11 cellular contexts compared by ENCODE assay signal in genomic region chr3:29515451-29515850, GRCh38.
A peak's percentile ranks its signal among the peaks of the same experiment; 100 is the strongest.
DNase-seq lines count a peak whose midpoint lies in the region; ATAC-seq and TF ChIP-seq lines count a peak whose summit lies in the region.
"Had no signal": no experiment of that assay in that cellular context is flagged by ENCODE, and none has a peak within 500 bp of the region (broad histone marks: within the 10 kb centered on the region; RNA-seq: fewer than 3 reads in every experiment).

No MANE protein-coding gene starts in this region.

- H3K4me3 ChIP-seq in GM23338 = peak overlapping the region; percentile 5; the same call in 1 of the 2 replicates
- H3K4me3 ChIP-seq in esophagus squamous epithelium = no peak overlapping the region

- no peak for TF ChIP-seq CTCF in GM23338 (conservative IDR thresholded peaks at IDR 0.05; ENCODE audit: low read depth in 2 of 2)
- TF ChIP-seq CTCF in esophagus squamous epithelium (IDR thresholded peaks at IDR 0.05) = no peak

- H2AFZ ChIP-seq in GM23338 = no peak overlapping the region

- peaks cover 21% of the 10 kb centered on the region for H3K4me1 ChIP-seq in GM23338 (ENCODE audit: insufficient read depth)
- H3K4me1 ChIP-seq in esophagus squamous epithelium = peaks cover 3 to 34% (median 24%) of the 10 kb centered on the region in 3 donors

- H3K27ac Mint-ChIP-seq in GM23338 = peak overlapping the region; percentile 50

- no peaks in the 10 kb centered on the region for H3K9me3 Mint-ChIP-seq in GM23338

- H4K20me1 ChIP-seq in GM23338 (replicated peaks; ENCODE audit: insufficient read depth) = no peaks in the 10 kb centered on the region

- no peak for TF ChIP-seq POLR2A in esophagus squamous epithelium (IDR thresholded peaks at IDR 0.05)

- H3K27me3 ChIP-seq in GM23338 (ENCODE audit: insufficient read depth) (no peaks in the 10 kb centered on the region), esophagus squamous epithelium (no peaks in the 10 kb centered on the region)

- intact Hi-C loops in head of caudate nucleus (cut with DNase I) = no loop called here
- intact Hi-C loops in esophagus squamous epithelium (cut with DNase I) = no loop called here

- peaks cover 27% of the 10 kb centered on the region for H3K4me1 Mint-ChIP-seq in GM23338

- H3K27me3 Mint-ChIP-seq in GM23338 (ENCODE audit: insufficient read depth, low read depth, poor library complexity) = no peaks in the 10 kb centered on the region

- H3K36me3 ChIP-seq in GM23338 (ENCODE audit: insufficient read depth) = no peaks in the 10 kb centered on the region
- H3K36me3 ChIP-seq in esophagus squamous epithelium = no peaks in the 10 kb centered on the region

- peak; percentile 76 for ATAC-seq in GM23338
- no peak for ATAC-seq in GM19328 (IDR thresholded peaks at IDR 0.05; ENCODE audit: unreplicated experiment)

- H3K4me3 Mint-ChIP-seq in GM23338 = no peak overlapping the region

- H3K9me3 ChIP-seq in esophagus squamous epithelium = no peaks in the 10 kb centered on the region

- H3K36me3 Mint-ChIP-seq in GM23338 (ENCODE audit: low read depth) = peaks cover 6% of the 10 kb centered on the region; the same call in 1 of the 3 replicates

- H3K9me2 ChIP-seq in GM23338 (ENCODE audit: insufficient read depth) = no peaks in the 10 kb centered on the region

- whole genome bisulfite sequencing in esophagus squamous epithelium, 2 donors = 36 to 47% methylated on average over 2 of the region's 2 CpGs

- no peaks in the 10 kb centered on the region for H3F3A ChIP-seq in GM23338 (replicated peaks; ENCODE audit: low read depth)

- H3K4me2 ChIP-seq in GM23338 = peak overlapping the region; percentile 54

- DNase-seq in GM03348 (ENCODE audit: low spot score) (peak; percentile 17), GM23338 (ENCODE audit: low spot score) (peak; percentile 36), RPMI7951 (ENCODE audit: low read depth) (peak; percentile 67), iPS-NIHi7 (ENCODE audit: extremely low spot score) (peak; percentile 28), head of caudate nucleus (no peak), esophagus squamous epithelium (lab: John Stamatoyannopoulos, UW) (no peak), middle frontal gyrus (ENCODE audit: extremely low spot score, low spot score) (no peak)
- DNase-seq: activated CD4-positive, alpha-beta T cell treated with anti-CD3 and anti-CD28 coated beads, Interleukin-2, amount 50 U/mL, for 1 hour; midbrain; NCI-H345 had no signal

- H3K27ac ChIP-seq in GM23338 (ENCODE audit: low read depth) (peak overlapping the region; percentile 82), esophagus squamous epithelium (no peak overlapping the region)

- no peaks in the 10 kb centered on the region for H3K79me2 ChIP-seq in GM23338 (replicated peaks; ENCODE audit: insufficient read depth)

TF ChIP-seq in GM23338, 12 proteins besides CTCF, POLR2A, EP300 and RAD21:
- TF ChIP-seq, protein P1, sequence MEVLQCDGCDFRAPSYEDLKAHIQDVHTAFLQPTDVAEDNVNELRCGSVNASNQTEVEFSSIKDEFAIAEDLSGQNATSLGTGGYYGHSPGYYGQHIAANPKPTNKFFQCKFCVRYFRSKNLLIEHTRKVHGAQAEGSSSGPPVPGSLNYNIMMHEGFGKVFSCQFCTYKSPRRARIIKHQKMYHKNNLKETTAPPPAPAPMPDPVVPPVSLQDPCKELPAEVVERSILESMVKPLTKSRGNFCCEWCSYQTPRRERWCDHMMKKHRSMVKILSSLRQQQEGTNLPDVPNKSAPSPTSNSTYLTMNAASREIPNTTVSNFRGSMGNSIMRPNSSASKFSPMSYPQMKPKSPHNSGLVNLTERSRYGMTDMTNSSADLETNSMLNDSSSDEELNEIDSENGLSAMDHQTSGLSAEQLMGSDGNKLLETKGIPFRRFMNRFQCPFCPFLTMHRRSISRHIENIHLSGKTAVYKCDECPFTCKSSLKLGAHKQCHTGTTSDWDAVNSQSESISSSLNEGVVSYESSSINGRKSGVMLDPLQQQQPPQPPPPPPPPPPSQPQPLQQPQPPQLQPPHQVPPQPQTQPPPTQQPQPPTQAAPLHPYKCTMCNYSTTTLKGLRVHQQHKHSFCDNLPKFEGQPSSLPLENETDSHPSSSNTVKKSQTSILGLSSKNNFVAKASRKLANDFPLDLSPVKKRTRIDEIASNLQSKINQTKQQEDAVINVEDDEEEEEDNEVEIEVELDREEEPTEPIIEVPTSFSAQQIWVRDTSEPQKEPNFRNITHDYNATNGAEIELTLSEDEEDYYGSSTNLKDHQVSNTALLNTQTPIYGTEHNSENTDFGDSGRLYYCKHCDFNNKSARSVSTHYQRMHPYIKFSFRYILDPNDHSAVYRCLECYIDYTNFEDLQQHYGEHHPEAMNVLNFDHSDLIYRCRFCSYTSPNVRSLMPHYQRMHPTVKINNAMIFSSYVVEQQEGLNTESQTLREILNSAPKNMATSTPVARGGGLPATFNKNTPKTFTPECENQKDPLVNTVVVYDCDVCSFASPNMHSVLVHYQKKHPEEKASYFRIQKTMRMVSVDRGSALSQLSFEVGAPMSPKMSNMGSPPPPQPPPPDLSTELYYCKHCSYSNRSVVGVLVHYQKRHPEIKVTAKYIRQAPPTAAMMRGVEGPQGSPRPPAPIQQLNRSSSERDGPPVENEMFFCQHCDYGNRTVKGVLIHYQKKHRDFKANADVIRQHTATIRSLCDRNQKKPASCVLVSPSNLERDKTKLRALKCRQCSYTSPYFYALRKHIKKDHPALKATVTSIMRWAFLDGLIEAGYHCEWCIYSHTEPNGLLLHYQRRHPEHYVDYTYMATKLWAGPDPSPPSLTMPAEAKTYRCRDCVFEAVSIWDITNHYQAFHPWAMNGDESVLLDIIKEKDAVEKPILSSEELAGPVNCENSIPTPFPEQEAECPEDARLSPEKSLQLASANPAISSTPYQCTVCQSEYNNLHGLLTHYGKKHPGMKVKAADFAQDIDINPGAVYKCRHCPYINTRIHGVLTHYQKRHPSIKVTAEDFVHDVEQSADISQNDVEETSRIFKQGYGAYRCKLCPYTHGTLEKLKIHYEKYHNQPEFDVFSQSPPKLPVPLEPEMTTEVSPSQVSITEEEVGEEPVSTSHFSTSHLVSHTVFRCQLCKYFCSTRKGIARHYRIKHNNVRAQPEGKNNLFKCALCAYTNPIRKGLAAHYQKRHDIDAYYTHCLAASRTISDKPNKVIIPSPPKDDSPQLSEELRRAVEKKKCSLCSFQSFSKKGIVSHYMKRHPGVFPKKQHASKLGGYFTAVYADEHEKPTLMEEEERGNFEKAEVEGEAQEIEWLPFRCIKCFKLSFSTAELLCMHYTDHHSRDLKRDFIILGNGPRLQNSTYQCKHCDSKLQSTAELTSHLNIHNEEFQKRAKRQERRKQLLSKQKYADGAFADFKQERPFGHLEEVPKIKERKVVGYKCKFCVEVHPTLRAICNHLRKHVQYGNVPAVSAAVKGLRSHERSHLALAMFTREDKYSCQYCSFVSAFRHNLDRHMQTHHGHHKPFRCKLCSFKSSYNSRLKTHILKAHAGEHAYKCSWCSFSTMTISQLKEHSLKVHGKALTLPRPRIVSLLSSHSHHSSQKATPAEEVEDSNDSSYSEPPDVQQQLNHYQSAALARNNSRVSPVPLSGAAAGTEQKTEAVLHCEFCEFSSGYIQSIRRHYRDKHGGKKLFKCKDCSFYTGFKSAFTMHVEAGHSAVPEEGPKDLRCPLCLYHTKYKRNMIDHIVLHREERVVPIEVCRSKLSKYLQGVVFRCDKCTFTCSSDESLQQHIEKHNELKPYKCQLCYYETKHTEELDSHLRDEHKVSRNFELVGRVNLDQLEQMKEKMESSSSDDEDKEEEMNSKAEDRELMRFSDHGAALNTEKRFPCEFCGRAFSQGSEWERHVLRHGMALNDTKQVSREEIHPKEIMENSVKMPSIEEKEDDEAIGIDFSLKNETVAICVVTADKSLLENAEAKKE (CRISPR knock-in tag; IDR thresholded peaks at IDR 0.05) = peak; percentile 46; the same call in 1 of the 2 replicates
- TF ChIP-seq NANOG (IDR thresholded peaks at IDR 0.05; ENCODE audit: borderline replicate concordance) (peak; percentile 75), ETS1 (IDR thresholded peaks at IDR 0.05) (0 out of 2 replicates have a peak, but pooled peaks have one; percentile 34), CREB1 (CRISPR knock-in tag; IDR thresholded peaks at IDR 0.05; ENCODE audit: low read depth) (no peak)
- TF ChIP-seq, protein P2, sequence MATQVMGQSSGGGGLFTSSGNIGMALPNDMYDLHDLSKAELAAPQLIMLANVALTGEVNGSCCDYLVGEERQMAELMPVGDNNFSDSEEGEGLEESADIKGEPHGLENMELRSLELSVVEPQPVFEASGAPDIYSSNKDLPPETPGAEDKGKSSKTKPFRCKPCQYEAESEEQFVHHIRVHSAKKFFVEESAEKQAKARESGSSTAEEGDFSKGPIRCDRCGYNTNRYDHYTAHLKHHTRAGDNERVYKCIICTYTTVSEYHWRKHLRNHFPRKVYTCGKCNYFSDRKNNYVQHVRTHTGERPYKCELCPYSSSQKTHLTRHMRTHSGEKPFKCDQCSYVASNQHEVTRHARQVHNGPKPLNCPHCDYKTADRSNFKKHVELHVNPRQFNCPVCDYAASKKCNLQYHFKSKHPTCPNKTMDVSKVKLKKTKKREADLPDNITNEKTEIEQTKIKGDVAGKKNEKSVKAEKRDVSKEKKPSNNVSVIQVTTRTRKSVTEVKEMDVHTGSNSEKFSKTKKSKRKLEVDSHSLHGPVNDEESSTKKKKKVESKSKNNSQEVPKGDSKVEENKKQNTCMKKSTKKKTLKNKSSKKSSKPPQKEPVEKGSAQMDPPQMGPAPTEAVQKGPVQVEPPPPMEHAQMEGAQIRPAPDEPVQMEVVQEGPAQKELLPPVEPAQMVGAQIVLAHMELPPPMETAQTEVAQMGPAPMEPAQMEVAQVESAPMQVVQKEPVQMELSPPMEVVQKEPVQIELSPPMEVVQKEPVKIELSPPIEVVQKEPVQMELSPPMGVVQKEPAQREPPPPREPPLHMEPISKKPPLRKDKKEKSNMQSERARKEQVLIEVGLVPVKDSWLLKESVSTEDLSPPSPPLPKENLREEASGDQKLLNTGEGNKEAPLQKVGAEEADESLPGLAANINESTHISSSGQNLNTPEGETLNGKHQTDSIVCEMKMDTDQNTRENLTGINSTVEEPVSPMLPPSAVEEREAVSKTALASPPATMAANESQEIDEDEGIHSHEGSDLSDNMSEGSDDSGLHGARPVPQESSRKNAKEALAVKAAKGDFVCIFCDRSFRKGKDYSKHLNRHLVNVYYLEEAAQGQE (IDR thresholded peaks at IDR 0.05; ENCODE audit: unreplicated experiment) = no peak

Comparison
In these comparisons a context has a peak if more than half of its experiments do, and no peak if none do; other contexts are left out.
1. DNase-seq: peak in GM03348 (single experiment), GM23338 (single experiment), RPMI7951 (single experiment) and iPS-NIHi7 (single experiment); none in head of caudate nucleus (0 of 42), esophagus squamous epithelium (single experiment) and middle frontal gyrus (single experiment).